ENCODE assay signal across 17 cellular contexts in the genomic region with DNA sequence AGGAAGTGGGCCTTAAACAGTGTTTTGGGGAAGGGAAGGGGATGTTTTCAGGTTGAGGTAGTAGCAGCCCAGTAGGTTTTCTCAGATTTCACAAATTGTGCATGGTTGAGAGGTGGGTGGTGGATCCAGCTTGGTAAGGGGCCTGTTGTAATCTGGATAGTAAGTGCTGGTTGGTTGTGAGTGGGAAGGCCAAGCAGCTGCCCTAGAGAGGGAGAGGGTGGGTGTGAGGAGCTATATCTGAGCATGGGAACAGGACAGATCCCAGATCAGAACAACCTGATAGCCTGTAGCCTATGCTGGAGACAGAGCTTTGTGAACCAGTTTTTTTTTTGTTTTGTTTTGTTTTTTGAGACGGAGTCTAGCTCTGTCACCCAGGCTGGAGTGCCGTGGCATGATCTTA. TPM values are rescaled to one million over a fixed set of nuclear protein-coding genes. Genes with fewer than 3 reads are reported as not detected.
DNase-seq lines count a peak whose midpoint lies in the region; ATAC-seq and TF ChIP-seq lines count a peak whose summit lies in the region.
"Had no signal": no experiment of that assay in that cellular context is flagged by ENCODE, and none has a peak within 500 bp of the region (broad histone marks: within the 10 kb centered on the region; RNA-seq: fewer than 3 reads in every experiment).

No MANE protein-coding gene starts in this region.

- in situ Hi-C loops in mammary epithelial cell (cut with MboI; ENCODE audit: low sequenced_read_pairs in 2 of 2), result no loop called here

- H3K9me3 ChIP-seq in mammary epithelial cell (replicated peaks; ENCODE audit: insufficient read depth, low read length) (no peaks in the 10 kb centered on the region), right atrium auricular region (no peaks in the 10 kb centered on the region), skeletal muscle tissue (ENCODE audit: control insufficient read depth in 3 of 3, low read length in 3 of 3) (no peaks in the 10 kb centered on the region)

- no peak for ATAC-seq in HG03175 (IDR thresholded peaks at IDR 0.05; ENCODE audit: unreplicated experiment)
- ATAC-seq: PC-3 had no signal

- H3K4me3 Mint-ChIP-seq in MCF 10A (ENCODE audit: unreplicated experiment) (no peak overlapping the region), HFFc6 (no peak overlapping the region)
- H3K4me3 Mint-ChIP-seq: CD4-positive, alpha-beta T cell had no signal

- H3K27me3 ChIP-seq in mammary epithelial cell (ENCODE audit: insufficient read depth, low read length) (no peaks in the 10 kb centered on the region), right atrium auricular region (no peaks in the 10 kb centered on the region), skeletal muscle tissue (ENCODE audit: control insufficient read depth in 3 of 3, insufficient read depth in 3 of 3, low read length in 3 of 3) (no peaks in the 10 kb centered on the region)

- CTCF ChIA-PET in MCF 10A (lab: Yijun Ruan, JAX) (interaction anchor here (0.6 kb wide), 1 partner anchor 51 kb away, joined by 3 read pairs; no protein-coding TSS in a partner anchor), mammary epithelial cell (lab: Charles Lee; ENCODE audit: low non-redundant PET) (no interaction called here)

- H3K9me3 Mint-ChIP-seq in MCF 10A (ENCODE audit: unreplicated experiment), result no peaks in the 10 kb centered on the region
- peaks cover 3% of the 10 kb centered on the region; the same call in 1 of the 2 replicates for H3K9me3 Mint-ChIP-seq in HFFc6
- H3K9me3 Mint-ChIP-seq: CD4-positive, alpha-beta T cell had no signal

- no peak overlapping the region for H2AFZ ChIP-seq in mammary epithelial cell (ENCODE audit: low read depth, low read length)

- H3K36me3 ChIP-seq in mammary epithelial cell (ENCODE audit: insufficient read depth, low read length) (peaks cover 7% of the 10 kb centered on the region), right atrium auricular region (peaks cover 78% of the 10 kb centered on the region), skeletal muscle tissue (ENCODE audit: control insufficient read depth in 3 of 3, insufficient read depth in 3 of 3, low read length in 3 of 3) (peaks cover 46 to 61% (median 56%) of the 10 kb centered on the region in 3 donors)

- H3K36me3 Mint-ChIP-seq in MCF 10A (ENCODE audit: insufficient read depth, unreplicated experiment), result peaks cover 94% of the 10 kb centered on the region
- peaks cover 30% of the 10 kb centered on the region for H3K36me3 Mint-ChIP-seq in HFFc6 (ENCODE audit: low read depth)

- no peak for TF ChIP-seq CTCF in MCF 10A (IDR thresholded peaks at IDR 0.05; ENCODE audit: unreplicated experiment)
- no peak for TF ChIP-seq CTCF in mammary epithelial cell (conservative IDR thresholded peaks at IDR 0.05 in 1 of 2, IDR thresholded peaks at IDR 0.05 in 1 of 2; ENCODE audit: extremely low read depth in 1 of 2, insufficient read depth in 1 of 2, low read depth in 1 of 2, low read length in 2 of 2)
- no peak for TF ChIP-seq CTCF in HFFc6 (IDR thresholded peaks at IDR 0.05)
- TF ChIP-seq CTCF in right atrium auricular region (IDR thresholded peaks at IDR 0.05), result no peak

- BruUV-seq in MCF 10A (replicated peaks; lab: Mats Ljungman, UMichigan) (no TSS peak), mammary epithelial cell (replicated peaks; lab: Mats Ljungman, UMichigan) (no TSS peak)

- H3K27ac ChIP-seq in mammary epithelial cell (ENCODE audit: insufficient read depth, low read depth, low read length), result no peak overlapping the region
- peak overlapping the region; percentile 63 to 81 for H3K27ac ChIP-seq in right atrium auricular region
- H3K27ac ChIP-seq in skeletal muscle tissue (ENCODE audit: low read depth, low read length), result peak overlapping the region; percentile 48
- H3K27ac ChIP-seq: HL-60 had no signal

- WGBS in mammary epithelial cell (ENCODE audit: low coverage, missing lambda C conversion rate), result 100% methylated on average over 2 of the region's 2 CpGs

- POLR2A ChIA-PET in MCF 10A (lab: Yijun Ruan, JAX), result no interaction called here

- H3K4me1 ChIP-seq in mammary epithelial cell (ENCODE audit: insufficient read depth, low read length) (no peaks in the 10 kb centered on the region), right atrium auricular region (peaks cover 0 to 6% of the 10 kb centered on the region in 2 donors), skeletal muscle tissue (ENCODE audit: control insufficient read depth in 3 of 3, insufficient read depth in 3 of 3, low read length in 3 of 3) (peaks cover 7 to 23% (median 18%) of the 10 kb centered on the region in 3 donors)

- H3K27ac Mint-ChIP-seq in MCF 10A (ENCODE audit: low read depth, unreplicated experiment), result peak overlapping the region; percentile 92
- H3K27ac Mint-ChIP-seq in HFFc6, result peak overlapping the region; percentile 93
- H3K27ac Mint-ChIP-seq: CD4-positive, alpha-beta T cell had no signal

- no peak for DNase-seq in MCF 10A (ENCODE audit: unreplicated experiment)
- DNase-seq in mammary epithelial cell, result no peak
- DNase-seq in HFFc6, result no peak
- DNase-seq in right atrium auricular region (ENCODE audit: low spot score), result no peak
- no peak for DNase-seq in germinal center (ENCODE audit: low spot score)
- DNase-seq: AML-193; CD4-positive, alpha-beta T cell; DMS79; KG1; NCI-H1092; NCI-H1694 treated with DMSO at 0.1 percent for 48 hours; NCI-H446 treated with DMSO at 0.1 percent for 48 hours; NCI-H748 treated with DMSO at 0.1 percent for 48 hours; PC-3 had no signal

- H3K4me2 ChIP-seq in mammary epithelial cell (ENCODE audit: insufficient read depth, low read depth, low read length), result no peak overlapping the region

- no peaks in the 10 kb centered on the region for H3K27me3 Mint-ChIP-seq in MCF 10A (ENCODE audit: insufficient read depth, unreplicated experiment)
- H3K27me3 Mint-ChIP-seq in HFFc6 (ENCODE audit: insufficient read depth), result no peaks in the 10 kb centered on the region
- H3K27me3 Mint-ChIP-seq: CD4-positive, alpha-beta T cell had no signal

- H3K9ac ChIP-seq in mammary epithelial cell (ENCODE audit: insufficient read depth, low read length) (no peak overlapping the region), skeletal muscle tissue (ENCODE audit: low read depth in 1 of 3, low read length in 3 of 3) (peak overlapping the region in 1 of 3 donors; percentile 77)

- H3K79me2 ChIP-seq in mammary epithelial cell (ENCODE audit: insufficient read depth, low read length), result no peaks in the 10 kb centered on the region

- H3K4me1 Mint-ChIP-seq in MCF 10A (ENCODE audit: insufficient read depth, unreplicated experiment), result peaks cover 8% of the 10 kb centered on the region
- H3K4me1 Mint-ChIP-seq in HFFc6 (ENCODE audit: low read depth), result peaks cover 14% of the 10 kb centered on the region

- H3K4me3 ChIP-seq in mammary epithelial cell (replicated peaks in 1 of 3; ENCODE audit: insufficient read depth in 1 of 3, low read depth in 2 of 3, low read length in 3 of 3) (no peak overlapping the region), right atrium auricular region (no peak overlapping the region), skeletal muscle tissue (ENCODE audit: low read length in 3 of 3) (peak overlapping the region in 1 of 3 donors; percentile 54)

- intact Hi-C loops in MCF 10A (cut with micrococcal nuclease) (loop anchor here (10.0 kb wide), 2 partner anchors 50 to 100 kb away; partner anchors contain the start of genes PPIA and ZMIZ2), mammary epithelial cell (cut with micrococcal nuclease) (no loop called here)

- H4K20me1 ChIP-seq in mammary epithelial cell (ENCODE audit: insufficient read depth, low read length), result no peaks in the 10 kb centered on the region

- dilution Hi-C loops in mammary epithelial cell (cut with HindIII; ENCODE audit: low sequenced_read_pairs), result loop anchor here (5.0 kb wide), 2 partner anchors 37 to 78 kb away; no protein-coding TSS in a partner anchor

RNA-seq across cellular contexts. Expression of gene ZMIZ2, which starts 53.9 kb away (rescaled TPM):
- total RNA-seq in MCF 10A (2022) (94.4 and 100 TPM in 2 replicates), mammary epithelial cell (10 to 100 TPM in 1 of 2 donors, 1 to 10 TPM in 1; 8.0 to 55.6 TPM), right atrium auricular region (10 to 100 TPM; 14.1 to 21.3 TPM), skeletal muscle tissue (4.2 TPM)
- polyA plus RNA-seq in mammary epithelial cell, result 6.0 TPM
- 5.7 TPM for polyA minus RNA-seq in mammary epithelial cell
- 10 to 100 TPM; 33.2 to 42.4 (median 36.6) TPM for total RNA-seq in HFFc6 (2021; fragmentation: NEBNext Ultra II Directional; extraction: Animal tissue kit (Norgen Biotek cat#: 25700))
